In the genomic region with DNA sequence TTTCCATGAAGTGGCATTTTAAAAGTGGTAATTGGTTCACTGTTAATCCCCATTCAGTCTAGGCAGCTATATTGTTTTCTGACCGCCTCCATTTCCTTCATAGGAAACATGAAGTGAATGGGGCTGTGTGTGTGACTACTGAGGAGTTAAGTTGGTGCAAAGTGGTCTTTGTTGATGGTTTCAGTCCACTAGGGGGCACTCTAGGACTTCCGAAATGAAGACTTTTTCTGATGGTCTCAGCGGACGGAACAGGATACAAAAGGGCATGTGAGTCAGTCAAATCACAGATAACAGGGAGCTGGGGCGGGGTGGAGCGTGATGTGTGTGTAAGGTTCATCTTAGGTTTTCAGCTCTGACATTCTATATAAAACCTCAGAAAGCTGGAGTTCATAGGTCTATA, we compare ENCODE assay signal across 8 cellular contexts.
DNase-seq lines count a peak whose midpoint lies in the region; ATAC-seq and TF ChIP-seq lines count a peak whose summit lies in the region.

No MANE protein-coding gene starts in this region.

- intact Hi-C loops in Caco-2 (cut with micrococcal nuclease; ENCODE audit: unreplicated experiment), result no loop called here

- no peak overlapping the region for H3K27ac Mint-ChIP-seq in Caco-2 (ENCODE audit: unreplicated experiment)
- H3K27ac Mint-ChIP-seq in mesothelial cell of epicardium, result no peak overlapping the region
- peak overlapping the region; percentile 69 for H3K27ac Mint-ChIP-seq in stimulated activated effector memory CD8-positive, alpha-beta T cell treated with anti-CD3 and anti-CD28 coated beads, Interleukin-12 subunit alpha, Interleukin-12 subunit beta, amount 100 ng/mL, for 72 hours

- CTCF ChIA-PET in Caco-2 (lab: Charles Lee), result interaction anchor here (0.6 to 1.6 kb wide), 6 partner anchors 8 to 187 kb away, joined by 3 to 9 read pairs (median 4); no protein-coding TSS in a partner anchor

- H3K27me3 ChIP-seq in Caco-2 (replicated peaks; ENCODE audit: control insufficient read depth, insufficient read depth, low read length), result no peaks in the 10 kb centered on the region
- no peaks in the 10 kb centered on the region; the same call in 1 of the 2 replicates for H3K27me3 ChIP-seq in H7 (ENCODE audit: control insufficient read depth, insufficient read depth, low read length)

- H3K4me1 Mint-ChIP-seq in Caco-2 (ENCODE audit: low read depth, unreplicated experiment) (no peaks in the 10 kb centered on the region), mesothelial cell of epicardium (peaks cover 7% of the 10 kb centered on the region)
- H3K4me1 Mint-ChIP-seq in stimulated activated effector memory CD8-positive, alpha-beta T cell treated with anti-CD3 and anti-CD28 coated beads, Interleukin-12 subunit alpha, Interleukin-12 subunit beta, amount 100 ng/mL, for 72 hours, result peaks cover 14% of the 10 kb centered on the region

- H3K36me3 ChIP-seq in Caco-2 (ENCODE audit: control insufficient read depth, insufficient read depth, low read length), result no peaks in the 10 kb centered on the region
- no peaks in the 10 kb centered on the region for H3K36me3 ChIP-seq in H7 (replicated peaks; ENCODE audit: control insufficient read depth, insufficient read depth, low read length)

- peak; percentile 96 for ATAC-seq in stimulated activated effector memory CD8-positive, alpha-beta T cell treated with anti-CD3 and anti-CD28 coated beads, Interleukin-12 subunit alpha, Interleukin-12 subunit beta, amount 100 ng/mL, for 72 hours
- ATAC-seq in HG02884 (IDR thresholded peaks at IDR 0.05; ENCODE audit: unreplicated experiment), result no peak

- H3K36me3 Mint-ChIP-seq in Caco-2 (ENCODE audit: insufficient read depth, unreplicated experiment) (no peaks in the 10 kb centered on the region), mesothelial cell of epicardium (no peaks in the 10 kb centered on the region)
- H3K36me3 Mint-ChIP-seq in stimulated activated effector memory CD8-positive, alpha-beta T cell treated with anti-CD3 and anti-CD28 coated beads, Interleukin-12 subunit alpha, Interleukin-12 subunit beta, amount 100 ng/mL, for 72 hours, result no peaks in the 10 kb centered on the region

- DNase-seq in Caco-2 (peak; percentile 78 to 79), H7 (peak; percentile 7), NCI-H345 treated with DMSO at 0.1 percent for 48 hours (lab: John Stamatoyannopoulos, UW; ENCODE audit: unreplicated experiment) (peak; percentile 2), mesothelial cell of epicardium (ENCODE audit: low spot score in 2 of 2, unreplicated experiment in 2 of 2) (no peak)
- peak; percentile 83 to 84 for DNase-seq in activated CD4-positive, alpha-beta T cell treated with anti-CD3 and anti-CD28 coated beads for 4 hours
- peak; percentile 59 for DNase-seq in effector CD8-positive, alpha-beta T cell (lab: John Stamatoyannopoulos, UW)
- peak; percentile 66 to 84 for DNase-seq in stimulated activated effector memory CD8-positive, alpha-beta T cell treated with anti-CD3 and anti-CD28 coated beads, Interleukin-12 subunit alpha, Interleukin-12 subunit beta, amount 100 ng/mL, for 72 hours (ENCODE audit: low spot score in 2 of 2)

- no peaks in the 10 kb centered on the region for H3K9me3 ChIP-seq in Caco-2

- POLR2A ChIA-PET in Caco-2 (lab: Charles Lee), result no interaction called here

- H3K4me3 ChIP-seq in Caco-2 (ENCODE audit: low read depth, low read length), result no peak overlapping the region
- H3K4me3 ChIP-seq in H7 (ENCODE audit: insufficient read depth, low read depth, low read length), result no peak overlapping the region

- H3K9me3 Mint-ChIP-seq in Caco-2 (ENCODE audit: unreplicated experiment) (no peaks in the 10 kb centered on the region), mesothelial cell of epicardium (no peaks in the 10 kb centered on the region)
- no peaks in the 10 kb centered on the region for H3K9me3 Mint-ChIP-seq in stimulated activated effector memory CD8-positive, alpha-beta T cell treated with anti-CD3 and anti-CD28 coated beads, Interleukin-12 subunit alpha, Interleukin-12 subunit beta, amount 100 ng/mL, for 72 hours

- H3K27me3 Mint-ChIP-seq in Caco-2 (ENCODE audit: insufficient read depth, unreplicated experiment) (peaks cover 9% of the 10 kb centered on the region), mesothelial cell of epicardium (ENCODE audit: low read depth) (peaks cover 30% of the 10 kb centered on the region)

- H3K4me3 Mint-ChIP-seq in Caco-2 (ENCODE audit: unreplicated experiment) (no peak overlapping the region), mesothelial cell of epicardium (no peak overlapping the region)
- peak overlapping the region; percentile 48 for H3K4me3 Mint-ChIP-seq in stimulated activated effector memory CD8-positive, alpha-beta T cell treated with anti-CD3 and anti-CD28 coated beads, Interleukin-12 subunit alpha, Interleukin-12 subunit beta, amount 100 ng/mL, for 72 hours

- no TSS peak for BruUV-seq in Caco-2 (replicated peaks; lab: Mats Ljungman, UMichigan)

- peak; percentile 37 to 69 for TF ChIP-seq CTCF in Caco-2 (IDR thresholded peaks at IDR 0.05; ENCODE audit: insufficient read depth in 1 of 2, low read depth in 1 of 2, low read length in 1 of 2, severe bottlenecking in 1 of 2, unreplicated experiment in 1 of 2)
- peak; percentile 65 for TF ChIP-seq CTCF in mesothelial cell of epicardium (IDR thresholded peaks at IDR 0.05; ENCODE audit: unreplicated experiment)

- no peaks in the 10 kb centered on the region for H3K4me1 ChIP-seq in Caco-2

Comparison
In these comparisons a context has a peak if more than half of its experiments do, and no peak if none do; other contexts are left out.
1. DNase-seq: peak in Caco-2 (2 of 2), H7 (single experiment), NCI-H345 treated with DMSO at 0.1 percent for 48 hours (single experiment), activated CD4-positive, alpha-beta T cell treated with anti-CD3 and anti-CD28 coated beads for 4 hours (2 of 2), effector CD8-positive, alpha-beta T cell (single experiment) and stimulated activated effector memory CD8-positive, alpha-beta T cell treated with anti-CD3 and anti-CD28 coated beads, Interleukin-12 subunit alpha, Interleukin-12 subunit beta, amount 100 ng/mL, for 72 hours (2 of 2); none in mesothelial cell of epicardium (0 of 2).